ENCODE assay signal across 15 cellular contexts in the genomic region with DNA sequence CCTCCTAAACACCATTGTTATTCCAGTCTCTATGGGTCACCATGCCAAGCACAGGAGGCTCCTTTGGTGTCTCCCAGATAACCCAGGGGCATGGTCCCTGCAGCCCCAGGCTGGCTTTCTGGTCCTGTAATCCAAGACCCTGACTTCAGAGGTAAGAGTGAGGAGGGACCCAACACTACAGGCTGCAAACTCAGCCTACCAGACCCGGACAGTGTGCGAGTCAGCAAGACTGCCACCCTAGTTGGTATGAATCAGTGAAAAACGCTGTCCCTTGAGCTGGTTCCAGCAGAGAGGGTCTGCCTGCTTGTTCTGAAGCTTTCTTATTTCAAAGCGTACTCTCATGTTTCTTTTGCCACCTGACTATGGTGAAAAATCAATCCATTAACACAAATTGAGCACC. TPM values are rescaled to one million over a fixed set of nuclear protein-coding genes. Genes with fewer than 3 reads are reported as not detected.
DNase-seq lines count a peak whose midpoint lies in the region; ATAC-seq, FAIRE-seq and TF ChIP-seq lines count a peak whose summit lies in the region.
"Had no signal": no experiment of that assay in that cellular context is flagged by ENCODE, and none has a peak within 500 bp of the region (broad histone marks: within the 10 kb centered on the region; RNA-seq: fewer than 3 reads in every experiment).

No MANE protein-coding gene starts in this region.

- FAIRE-seq in H54 (lab: Jason Lieb, UNC) = no peak

- no peak overlapping the region for H3K4me3 Mint-ChIP-seq in activated T-helper 1 cell treated with anti-CD3 and anti-CD28 coated beads, Interleukin-12 subunit alpha, Interleukin-12 subunit beta, Interleukin-2, Interleukin-4 antibody, amounts not matched to agents 30 ng/mL and 10 ng/mL and 1 ng/mL, durations not matched to agents 14 hours and 24 hours and 36 hours
- H3K4me3 Mint-ChIP-seq: activated CD8-positive, alpha-beta T cell treated with anti-CD3 and anti-CD28 coated beads, Interleukin-2, amount 10 ng/mL, durations not matched to agents 7 days and 5 days had no signal

- no peak overlapping the region for H3K27ac Mint-ChIP-seq in activated T-helper 1 cell treated with anti-CD3 and anti-CD28 coated beads, Interleukin-12 subunit alpha, Interleukin-12 subunit beta, Interleukin-2, Interleukin-4 antibody, amounts not matched to agents 30 ng/mL and 10 ng/mL and 1 ng/mL, durations not matched to agents 14 hours and 24 hours and 36 hours

- H3K4me1 ChIP-seq in muscle layer of colon (ENCODE audit: insufficient read depth, low read length) (peaks cover 57% of the 10 kb centered on the region), thoracic aorta (ENCODE audit: control insufficient read depth in 1 of 2, low read depth in 2 of 2) (peaks cover 35 to 79% of the 10 kb centered on the region in 2 donors)

- H3K27ac ChIP-seq in muscle layer of colon (ENCODE audit: low read depth, low read length) (peak overlapping the region; percentile 27), thoracic aorta (peak overlapping the region; percentile 57 to 85)
- H3K27ac ChIP-seq: gastrocnemius medialis, left lung, psoas muscle had no signal

- H3K27me3 ChIP-seq in muscle layer of colon (ENCODE audit: control insufficient read depth in 1 of 2, insufficient read depth in 2 of 2, low read length in 2 of 2) (no peaks in the 10 kb centered on the region), thoracic aorta (replicated peaks; ENCODE audit: insufficient read depth) (no peaks in the 10 kb centered on the region)
- H3K27me3 ChIP-seq: gastrocnemius medialis, left lung had no signal

- peaks cover 15% of the 10 kb centered on the region for H3K36me3 Mint-ChIP-seq in activated T-helper 1 cell treated with anti-CD3 and anti-CD28 coated beads, Interleukin-12 subunit alpha, Interleukin-12 subunit beta, Interleukin-2, Interleukin-4 antibody, amounts not matched to agents 30 ng/mL and 10 ng/mL and 1 ng/mL, durations not matched to agents 14 hours and 24 hours and 36 hours (ENCODE audit: low read depth)

- H3K9ac ChIP-seq in muscle layer of colon (ENCODE audit: low read length) = no peak overlapping the region

- H3K36me3 ChIP-seq in muscle layer of colon (ENCODE audit: insufficient read depth, low read length) = no peaks in the 10 kb centered on the region
- H3K36me3 ChIP-seq in thoracic aorta = no peaks in the 10 kb centered on the region
- H3K36me3 ChIP-seq: gastrocnemius medialis, left lung had no signal

- DNase-seq in H54 (ENCODE audit: insufficient read length, low spot score) = peak; percentile 38
- no peak for DNase-seq in thoracic aorta (ENCODE audit: low spot score)
- DNase-seq in G401 (ENCODE audit: low spot score) = no peak
- no peak for DNase-seq in activated T-helper 1 cell treated with anti-CD3 and anti-CD28 coated beads, Interleukin-12 subunit alpha, Interleukin-12 subunit beta, Interleukin-2, Interleukin-4 antibody, amounts not matched to agents 30 ng/mL and 10 ng/mL and 1 ng/mL, durations not matched to agents 14 hours and 24 hours and 36 hours (ENCODE audit: low spot score)
- DNase-seq: activated CD8-positive, alpha-beta T cell treated with anti-CD3 and anti-CD28 coated beads, Interleukin-2, amount 10 ng/mL, durations not matched to agents 7 days and 5 days; amniotic stem cell; cortex of kidney; gastrocnemius medialis; left lung; NCI-H1092; NCI-H774; psoas muscle had no signal

- TF ChIP-seq POLR2A in H54 (IDR thresholded peaks at IDR 0.05; ENCODE audit: low read depth, low read length) = no peak

- H3K9me3 Mint-ChIP-seq in activated T-helper 1 cell treated with anti-CD3 and anti-CD28 coated beads, Interleukin-12 subunit alpha, Interleukin-12 subunit beta, Interleukin-2, Interleukin-4 antibody, amounts not matched to agents 30 ng/mL and 10 ng/mL and 1 ng/mL, durations not matched to agents 14 hours and 24 hours and 36 hours = no peaks in the 10 kb centered on the region

- in situ Hi-C loops in G401 (cut with HindIII; ENCODE audit: low sequenced_read_pairs) = no loop called here

- intact Hi-C loops in activated T-helper 1 cell treated with anti-CD3 and anti-CD28 coated beads, Interleukin-12 subunit alpha, Interleukin-12 subunit beta, Interleukin-2, Interleukin-4 antibody, amounts not matched to agents 30 ng/mL and 10 ng/mL and 1 ng/mL, durations not matched to agents 14 hours and 24 hours and 36 hours (cut with micrococcal nuclease) = no loop called here

- peaks cover 23% of the 10 kb centered on the region for H3K4me1 Mint-ChIP-seq in activated T-helper 1 cell treated with anti-CD3 and anti-CD28 coated beads, Interleukin-12 subunit alpha, Interleukin-12 subunit beta, Interleukin-2, Interleukin-4 antibody, amounts not matched to agents 30 ng/mL and 10 ng/mL and 1 ng/mL, durations not matched to agents 14 hours and 24 hours and 36 hours (ENCODE audit: low read depth)

- no peak overlapping the region for H3K4me3 ChIP-seq in muscle layer of colon (ENCODE audit: low read depth in 1 of 2, low read length in 2 of 2)
- no peak overlapping the region for H3K4me3 ChIP-seq in thoracic aorta
- H3K4me3 ChIP-seq: gastrocnemius medialis, left lung, psoas muscle had no signal

- H3K9me3 ChIP-seq in muscle layer of colon (ENCODE audit: low read length) (no peaks in the 10 kb centered on the region), thoracic aorta (no peaks in the 10 kb centered on the region)
- H3K9me3 ChIP-seq: gastrocnemius medialis, left lung, psoas muscle had no signal

- H3K27me3 Mint-ChIP-seq in activated T-helper 1 cell treated with anti-CD3 and anti-CD28 coated beads, Interleukin-12 subunit alpha, Interleukin-12 subunit beta, Interleukin-2, Interleukin-4 antibody, amounts not matched to agents 30 ng/mL and 10 ng/mL and 1 ng/mL, durations not matched to agents 14 hours and 24 hours and 36 hours (ENCODE audit: insufficient read depth) = no peaks in the 10 kb centered on the region

- ATAC-seq in SK-N-SH treated with all-trans-retinoic acid at 6 μM for 48 hours (peak; percentile 48), thoracic aorta (ENCODE audit: insufficient number of reproducible peaks, low FRiP score, low read depth) (no peak), HG03469 (IDR thresholded peaks at IDR 0.05; ENCODE audit: unreplicated experiment) (no peak)
- ATAC-seq: activated CD8-positive, alpha-beta T cell treated with anti-CD3 and anti-CD28 coated beads, Interleukin-2, amount 10 ng/mL, durations not matched to agents 7 days and 5 days; gastrocnemius medialis; left lung; psoas muscle had no signal

- no peak for TF ChIP-seq CTCF in thoracic aorta (IDR thresholded peaks at IDR 0.05)

TF ChIP-seq in SK-N-SH treated with all-trans-retinoic acid at 6 μM for 48 hours, 23 proteins besides CTCF, POLR2A, EP300 and RAD21:
- TF ChIP-seq, protein P1, sequence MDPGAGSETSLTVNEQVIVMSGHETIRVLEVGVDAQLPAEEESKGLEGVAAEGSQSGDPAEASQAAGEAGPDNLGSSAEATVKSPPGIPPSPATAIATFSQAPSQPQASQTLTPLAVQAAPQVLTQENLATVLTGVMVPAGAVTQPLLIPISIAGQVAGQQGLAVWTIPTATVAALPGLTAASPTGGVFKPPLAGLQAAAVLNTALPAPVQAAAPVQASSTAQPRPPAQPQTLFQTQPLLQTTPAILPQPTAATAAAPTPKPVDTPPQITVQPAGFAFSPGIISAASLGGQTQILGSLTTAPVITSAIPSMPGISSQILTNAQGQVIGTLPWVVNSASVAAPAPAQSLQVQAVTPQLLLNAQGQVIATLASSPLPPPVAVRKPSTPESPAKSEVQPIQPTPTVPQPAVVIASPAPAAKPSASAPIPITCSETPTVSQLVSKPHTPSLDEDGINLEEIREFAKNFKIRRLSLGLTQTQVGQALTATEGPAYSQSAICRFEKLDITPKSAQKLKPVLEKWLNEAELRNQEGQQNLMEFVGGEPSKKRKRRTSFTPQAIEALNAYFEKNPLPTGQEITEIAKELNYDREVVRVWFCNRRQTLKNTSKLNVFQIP (CRISPR knock-in tag; IDR thresholded peaks at IDR 0.05; ENCODE audit: borderline replicate concordance, low read depth) = no peak

RNA-seq across cellular contexts. Expression of a gene that starts 47.6 kb away (rescaled TPM):
- 100 to 1,000 TPM; 172 to 197 TPM for total RNA-seq in thoracic aorta
- 22.5 and 32.4 TPM in 2 replicates for total RNA-seq in G401 (2014; rRNA removed; shearing (Covaris generic))
- total RNA-seq in activated T-helper 1 cell treated with anti-CD3 and anti-CD28 coated beads, Interleukin-12 subunit alpha, Interleukin-12 subunit beta, Interleukin-2, Interleukin-4 antibody, amounts not matched to agents 30 ng/mL and 10 ng/mL and 1 ng/mL, durations not matched to agents 14 hours and 24 hours and 36 hours = 92.3 TPM in 2 replicates
